ENCODE assay signal across 13 cellular contexts in genomic region chr7:35893649-35894048, GRCh38.
"Had no signal": no experiment of that assay in that cellular context is flagged by ENCODE, and none has a peak within 500 bp of the region (broad histone marks: within the 10 kb centered on the region; RNA-seq: fewer than 3 reads in every experiment).

No MANE protein-coding gene starts in this region.

- H3K4me3 Mint-ChIP-seq: nephron; T-helper 2 cell treated with Interferon-gamma antibody and Interleukin-4, amounts not matched to agents 5 μg/mL and 100 μg/mL, for 36 hours had no signal

- H3K27me3 ChIP-seq: dorsolateral prefrontal cortex had no signal

- H3K27ac Mint-ChIP-seq: activated naive CD4-positive, alpha-beta T cell treated with anti-CD3 and anti-CD28 coated beads, Interleukin-2, amount 50 U/mL, for 72 hours; nephron; T-helper 2 cell treated with Interferon-gamma antibody and Interleukin-4, amounts not matched to agents 5 μg/mL and 100 μg/mL, for 36 hours had no signal

- ATAC-seq: left colon, mucosa of descending colon had no signal

- H3K9me3 ChIP-seq: mucosa of descending colon had no signal

- H3K4me3 ChIP-seq: dorsolateral prefrontal cortex, lung, mucosa of descending colon had no signal

- H3K9me3 Mint-ChIP-seq: activated naive CD4-positive, alpha-beta T cell treated with anti-CD3 and anti-CD28 coated beads, Interleukin-2, amount 50 U/mL, for 72 hours; nephron; T-helper 2 cell treated with Interferon-gamma antibody and Interleukin-4, amounts not matched to agents 5 μg/mL and 100 μg/mL, for 36 hours had no signal

- DNase-seq: activated CD4-positive, alpha-beta T cell treated with anti-CD3 and anti-CD28 coated beads, Interleukin-2, amount 50 U/mL, for 48 hours; activated CD4-positive, CD25-positive, alpha-beta regulatory T cell treated with anti-CD3 and anti-CD28 coated beads, Interleukin-2, amount 50 U/mL, for 72 hours; activated CD8-positive, alpha-beta memory T cell treated with anti-CD3 and anti-CD28 coated beads, Interleukin-2, amount 50 U/mL, for 4 hours; anterior cingulate cortex; dorsolateral prefrontal cortex; hypothalamus; left colon; mucosa of descending colon; stimulated activated CD4-positive, alpha-beta T cell treated with anti-CD3 and anti-CD28 coated beads, Interleukin-4, amount 100 ng/mL, for 1 hour had no signal
